ENCODE assay signal across 8 cellular contexts in the genomic region with DNA sequence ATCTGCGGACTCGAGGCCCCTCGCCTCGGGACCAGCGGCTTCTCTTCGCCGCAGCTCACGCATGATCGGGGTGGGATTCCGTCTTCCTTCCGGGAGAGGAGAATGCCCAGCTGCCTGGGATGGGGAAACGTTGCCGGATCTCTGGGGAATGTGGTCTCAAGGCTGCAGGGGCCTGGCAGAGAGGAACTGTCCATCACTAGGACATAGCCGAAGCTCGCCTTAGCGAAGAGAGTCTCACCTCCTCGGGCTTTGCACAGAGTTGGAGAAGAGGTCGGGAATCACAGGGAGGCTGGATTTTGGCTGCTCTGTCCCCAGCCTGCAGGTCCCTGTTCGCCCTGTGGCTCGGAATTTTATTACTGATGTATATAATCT. TPM values are rescaled to one million over a fixed set of nuclear protein-coding genes. Genes with fewer than 3 reads are reported as not detected.
DNase-seq lines count a peak whose midpoint lies in the region; ATAC-seq and TF ChIP-seq lines count a peak whose summit lies in the region.

No MANE protein-coding gene starts in this region.

- H3K36me3 Mint-ChIP-seq in endodermal cell (ENCODE audit: low read depth): peaks cover 14% of the 10 kb centered on the region

- no peak for ATAC-seq in HG03045 (IDR thresholded peaks at IDR 0.05; ENCODE audit: unreplicated experiment)

- H3K9me3 ChIP-seq in Peyer's patch (no peaks in the 10 kb centered on the region), endodermal cell (ENCODE audit: control insufficient read depth, low read length) (no peaks in the 10 kb centered on the region)

- H3K4me3 Mint-ChIP-seq in endodermal cell: peak overlapping the region; percentile 81

- no peaks in the 10 kb centered on the region for H3K27me3 ChIP-seq in Peyer's patch
- H3K27me3 ChIP-seq in endodermal cell (ENCODE audit: control insufficient read depth, insufficient read depth, low read length, poor library complexity, severe bottlenecking): no peaks in the 10 kb centered on the region

- H3K36me3 ChIP-seq in Peyer's patch (no peaks in the 10 kb centered on the region), endodermal cell (ENCODE audit: control insufficient read depth, insufficient read depth, low read length) (peaks cover 18% of the 10 kb centered on the region)

- H3K27me3 Mint-ChIP-seq in endodermal cell (ENCODE audit: insufficient read depth): peaks cover 1% of the 10 kb centered on the region

- H3K27ac ChIP-seq in Peyer's patch: peak overlapping the region in 2 of 4 donors; percentile 75 to 93
- peak overlapping the region; percentile 83 for H3K27ac ChIP-seq in endodermal cell (ENCODE audit: low read depth, low read length)

- peaks cover 17% of the 10 kb centered on the region for H3K4me1 Mint-ChIP-seq in endodermal cell

- H3K4me3 ChIP-seq in GM12875 (ENCODE audit: low read depth, low read length) (peak overlapping the region; percentile 90), Peyer's patch (peak overlapping the region; percentile 55 to 95 (median 72)), endodermal cell (ENCODE audit: low read length) (peak overlapping the region; percentile 87)

- no peak for TF ChIP-seq POLR2A in Peyer's patch (IDR thresholded peaks at IDR 0.05)

- TF ChIP-seq CTCF in GM12875 (IDR thresholded peaks at IDR 0.05; ENCODE audit: borderline replicate concordance, insufficient read depth, low read depth, low read length) (no peak), Peyer's patch (IDR thresholded peaks at IDR 0.05) (no peak), endodermal cell (conservative IDR thresholded peaks at IDR 0.05) (no peak)

- 0 to 2% methylated on average over 12 to 20 of the region's 20 CpGs for whole genome bisulfite sequencing in endodermal cell (ENCODE audit: insufficient coverage in 1 of 2, insufficient read length in 1 of 2), 2 experiments

- no peaks in the 10 kb centered on the region for H3K9me3 Mint-ChIP-seq in endodermal cell

- peak overlapping the region; percentile 56 for H3K27ac Mint-ChIP-seq in endodermal cell

- DNase-seq in Peyer's patch: no peak
- DNase-seq in endodermal cell: peak; percentile 76
- DNase-seq in myocyte (ENCODE audit: low read depth): peak; percentile 64
- no peak for DNase-seq in NCI-H1930 (lab: John Stamatoyannopoulos, UW)
- no peak for DNase-seq in ureter (ENCODE audit: low spot score)
- DNase-seq in activated CD4-positive, CD25-positive, alpha-beta regulatory T cell treated with anti-CD3 and anti-CD28 coated beads, Interleukin-2, amount 50 U/mL, for 72 hours: no peak

- peaks cover 0 to 16% (median 2%) of the 10 kb centered on the region in 4 donors for H3K4me1 ChIP-seq in Peyer's patch
- H3K4me1 ChIP-seq in endodermal cell (ENCODE audit: control insufficient read depth, insufficient read depth, low read length): no peaks in the 10 kb centered on the region

- H3K9ac ChIP-seq in endodermal cell (ENCODE audit: extremely low read depth, low read length, poor library complexity, severe bottlenecking): peak overlapping the region; percentile 70

RNA-seq across cellular contexts. Expression of a gene that starts 1.4 kb away (rescaled TPM):
- total RNA-seq in Peyer's patch (100 to 1,000 TPM in 1 of 4 donors, 1 to 10 TPM in 3; 5.0 to 182 (median 6.4) TPM), endodermal cell (10 to 100 TPM; 66.6 to 87.5 TPM), myocyte (17.0 and 19.0 TPM in 2 replicates), ureter (55.0 TPM)
- 68.8 TPM for polyA plus RNA-seq in endodermal cell (2013, experiment 1 of 2)
- polyA plus RNA-seq in endodermal cell (2013, experiment 2 of 2): 63.3 TPM
- 54.2 TPM for polyA plus RNA-seq in myocyte (2012)

Comparison
In these comparisons a context has a peak if more than half of its experiments do, and no peak if none do; other contexts are left out.
1. DNase-seq: peak in endodermal cell (single experiment) and myocyte (single experiment); none in Peyer's patch (0 of 3), NCI-H1930 (0 of 2), ureter (single experiment) and activated CD4-positive, CD25-positive, alpha-beta regulatory T cell treated with anti-CD3 and anti-CD28 coated beads, Interleukin-2, amount 50 U/mL, for 72 hours (single experiment).
2. Peak in every context shown above with its lines, with median percentiles within 50 percentile points of each other: H3K4me3 ChIP-seq.